24 cellular contexts compared by ENCODE assay signal in the genomic region with DNA sequence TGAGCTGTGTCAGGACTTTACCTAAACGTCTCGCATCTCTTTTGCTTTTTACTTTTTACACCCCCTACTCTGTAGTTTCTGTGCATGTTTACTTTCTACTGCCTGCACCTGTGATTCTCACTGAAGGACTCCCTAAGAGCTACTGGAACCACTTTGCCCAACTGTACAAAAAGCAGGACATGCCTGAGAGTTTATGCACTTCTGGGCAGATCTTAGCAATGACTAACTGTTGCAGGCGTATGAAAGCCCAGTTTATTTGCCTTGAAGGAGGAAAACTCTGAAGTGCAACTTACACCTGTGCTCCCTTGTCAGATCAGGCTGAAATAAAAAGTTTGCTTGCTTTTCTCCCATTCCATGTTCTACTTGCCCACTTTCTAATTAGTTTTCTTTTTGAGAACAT.
DNase-seq lines count a peak whose midpoint lies in the region; ATAC-seq and TF ChIP-seq lines count a peak whose summit lies in the region.
"Had no signal": no experiment of that assay in that cellular context is flagged by ENCODE, and none has a peak within 500 bp of the region (broad histone marks: within the 10 kb centered on the region; RNA-seq: fewer than 3 reads in every experiment).

No MANE protein-coding gene starts in this region.

- no peaks in the 10 kb centered on the region for H3K9me3 Mint-ChIP-seq in activated T-cell treated with anti-CD3 and anti-CD28 coated beads, Interleukin-2, amount 50 U/mL, for 24 hours
- H3K9me3 Mint-ChIP-seq: GM23338 had no signal

- intact Hi-C loops in left lung (cut with DNase I) (no loop called here), upper lobe of right lung (cut with DNase I) (no loop called here)

- no peaks in the 10 kb centered on the region for H3K4me1 Mint-ChIP-seq in activated T-cell treated with anti-CD3 and anti-CD28 coated beads, Interleukin-2, amount 50 U/mL, for 24 hours (ENCODE audit: low read depth)
- H3K4me1 Mint-ChIP-seq: IgD-negative memory B cell had no signal

- peak; percentile 95 for ATAC-seq in left lung
- peak; percentile 80 for ATAC-seq in upper lobe of right lung
- ATAC-seq: GM23338, PC-3 had no signal

- H3K9me3 ChIP-seq in left lung (peaks cover 0 to 2% of the 10 kb centered on the region in 2 donors), upper lobe of right lung (no peaks in the 10 kb centered on the region)
- H3K9me3 ChIP-seq: SK-N-SH had no signal

- H3K27ac Mint-ChIP-seq in activated T-cell treated with anti-CD3 and anti-CD28 coated beads, Interleukin-2, amount 50 U/mL, for 24 hours, result no peak overlapping the region
- H3K27ac Mint-ChIP-seq: GM23338, H9, IgD-negative memory B cell had no signal

- TF ChIP-seq CTCF in left lung (IDR thresholded peaks at IDR 0.05) (no peak), upper lobe of right lung (IDR thresholded peaks at IDR 0.05) (no peak)

- H3K27ac ChIP-seq in left lung, result no peak overlapping the region
- no peak overlapping the region for H3K27ac ChIP-seq in upper lobe of right lung
- H3K27ac ChIP-seq: 22Rv1, KMS-11 had no signal

- H3K27me3 ChIP-seq in left lung (no peaks in the 10 kb centered on the region), upper lobe of right lung (no peaks in the 10 kb centered on the region)

- H3K36me3 ChIP-seq in left lung, result no peaks in the 10 kb centered on the region
- H3K36me3 ChIP-seq in upper lobe of right lung, result no peaks in the 10 kb centered on the region

- no peak overlapping the region for H3K4me3 ChIP-seq in left lung
- H3K4me3 ChIP-seq in upper lobe of right lung, result no peak overlapping the region
- H3K4me3 ChIP-seq: GM23338 had no signal

- H3K4me1 ChIP-seq in left lung (no peaks in the 10 kb centered on the region), upper lobe of right lung (no peaks in the 10 kb centered on the region)

- no peak overlapping the region for H3K4me3 Mint-ChIP-seq in activated T-cell treated with anti-CD3 and anti-CD28 coated beads, Interleukin-2, amount 50 U/mL, for 24 hours
- H3K4me3 Mint-ChIP-seq: GM23338, H9, IgD-negative memory B cell had no signal

- no peaks in the 10 kb centered on the region for H3K36me3 Mint-ChIP-seq in activated T-cell treated with anti-CD3 and anti-CD28 coated beads, Interleukin-2, amount 50 U/mL, for 24 hours (ENCODE audit: low read depth)
- H3K36me3 Mint-ChIP-seq: IgD-negative memory B cell had no signal

- DNase-seq in NCI-H187 treated with DMSO at 0.1 percent for 48 hours (lab: John Stamatoyannopoulos, UW), result peak; percentile 3
- DNase-seq in NCI-H187 (lab: John Stamatoyannopoulos, UW), result no peak
- peak; percentile 68 for DNase-seq in LHCN-M2 (ENCODE audit: low read depth)
- DNase-seq in left lung, result no peak
- DNase-seq in upper lobe of right lung, result no peak
- DNase-seq in activated T-cell treated with anti-CD3 and anti-CD28 coated beads, Interleukin-2, amount 50 U/mL, for 24 hours, result no peak
- no peak for DNase-seq in activated CD4-positive, alpha-beta T cell treated with anti-CD3 and anti-CD28 coated beads, Interleukin-2, amount 50 U/mL, for 1 hour
- no peak for DNase-seq in T-helper 2 cell
- DNase-seq: Calu3; H9; NCI-H1048; NCI-H1417 treated with DMSO at 0.1 percent for 48 hours; NCI-H1694 treated with DMSO at 0.1 percent for 48 hours; NCI-H2171 treated with DMSO at 0.1 percent for 48 hours; NCI-H345; NCI-H524 treated with DMSO at 0.1 percent for 48 hours; NCI-H774; NK-92 treated with Interleukin-12 subunit alpha and Interleukin-12 subunit beta, amount 100 ng/mL, for 24 hours; PC-3; SK-N-SH had no signal

- peaks cover 10% of the 10 kb centered on the region for H3K27me3 Mint-ChIP-seq in activated T-cell treated with anti-CD3 and anti-CD28 coated beads, Interleukin-2, amount 50 U/mL, for 24 hours

Comparison
In these comparisons a context has a peak if more than half of its experiments do, and no peak if none do; other contexts are left out.
1. DNase-seq: peak in NCI-H187 treated with DMSO at 0.1 percent for 48 hours (single experiment) and LHCN-M2 (single experiment); none in NCI-H187 (0 of 2), left lung (0 of 2), upper lobe of right lung (single experiment), activated T-cell treated with anti-CD3 and anti-CD28 coated beads, Interleukin-2, amount 50 U/mL, for 24 hours (single experiment), activated CD4-positive, alpha-beta T cell treated with anti-CD3 and anti-CD28 coated beads, Interleukin-2, amount 50 U/mL, for 1 hour (single experiment) and T-helper 2 cell (0 of 5).